Comparison of ENCODE assay signal across 14 cellular contexts in genomic region chr12:3683670-3684069, GRCh38.
DNase-seq lines count a peak whose midpoint lies in the region; ATAC-seq and TF ChIP-seq lines count a peak whose summit lies in the region.
"Had no signal": no experiment of that assay in that cellular context is flagged by ENCODE, and none has a peak within 500 bp of the region (broad histone marks: within the 10 kb centered on the region; RNA-seq: fewer than 3 reads in every experiment).

No MANE protein-coding gene starts in this region.

- no peak for ATAC-seq in activated naive CD4-positive, alpha-beta T cell treated with anti-CD3 and anti-CD28 coated beads, Interleukin-2, amount 50 U/mL, for 72 hours
- ATAC-seq in activated T-helper 17 cell treated with anti-CD3 and anti-CD28 coated beads, Interleukin-2, amount 50 U/mL, for 72 hours (replicated peaks), result no peak
- ATAC-seq in stimulated activated effector memory CD8-positive, alpha-beta T cell treated with anti-CD3 and anti-CD28 coated beads, Interleukin-12 subunit alpha, Interleukin-12 subunit beta, amount 100 ng/mL, for 72 hours, result peak; percentile 31
- no peak for ATAC-seq in HG03045 (IDR thresholded peaks at IDR 0.05; ENCODE audit: unreplicated experiment)

- H3K4me1 Mint-ChIP-seq in activated naive CD4-positive, alpha-beta T cell treated with anti-CD3 and anti-CD28 coated beads, Interleukin-2, amount 10 ng/mL, durations not matched to agents 7 days and 5 days, result peaks cover 11% of the 10 kb centered on the region
- H3K4me1 Mint-ChIP-seq in activated T-helper 17 cell treated with anti-CD3 and anti-CD28 coated beads, Interleukin-2, amount 50 U/mL, for 72 hours, result peaks cover under 1% of the 10 kb centered on the region
- H3K4me1 Mint-ChIP-seq in stimulated activated effector memory CD8-positive, alpha-beta T cell treated with anti-CD3 and anti-CD28 coated beads, Interleukin-12 subunit alpha, Interleukin-12 subunit beta, amount 100 ng/mL, for 72 hours, result peaks cover 39% of the 10 kb centered on the region

- DNase-seq in activated naive CD4-positive, alpha-beta T cell treated with anti-CD3 and anti-CD28 coated beads, Interleukin-2, amount 50 U/mL, for 72 hours (ENCODE audit: low spot score in 2 of 2), result no peak
- no peak for DNase-seq in activated naive CD4-positive, alpha-beta T cell treated with anti-CD3 and anti-CD28 coated beads, Interleukin-2, amount 10 ng/mL, durations not matched to agents 7 days and 5 days
- DNase-seq in fibroblast of the aortic adventitia (ENCODE audit: low read depth) (peak; percentile 45), cerebellum (ENCODE audit: low spot score) (no peak)
- DNase-seq in stimulated activated effector memory CD8-positive, alpha-beta T cell treated with anti-CD3 and anti-CD28 coated beads, Interleukin-12 subunit alpha, Interleukin-12 subunit beta, amount 100 ng/mL, for 72 hours (ENCODE audit: low spot score in 2 of 2), result peak in 1 of 2 donors; percentile 20
- DNase-seq in stimulated activated CD4-positive, alpha-beta T cell treated with anti-CD3 and anti-CD28 coated beads, Interleukin-15, amount 100 ng/mL, for 24 hours, result no peak
- DNase-seq: activated effector memory CD4-positive, alpha-beta T cell treated with Interleukin-2 at 50 U/mL for 16 hours; NCI-H1436; NCI-H82 had no signal

- H3K36me3 Mint-ChIP-seq in activated naive CD4-positive, alpha-beta T cell treated with anti-CD3 and anti-CD28 coated beads, Interleukin-2, amount 50 U/mL, for 72 hours, result peaks cover 0 to 5% of the 10 kb centered on the region in 2 donors
- peaks cover 17% of the 10 kb centered on the region for H3K36me3 Mint-ChIP-seq in activated naive CD4-positive, alpha-beta T cell treated with anti-CD3 and anti-CD28 coated beads, Interleukin-2, amount 10 ng/mL, durations not matched to agents 7 days and 5 days
- peaks cover 39% of the 10 kb centered on the region for H3K36me3 Mint-ChIP-seq in activated T-helper 17 cell treated with anti-CD3 and anti-CD28 coated beads, Interleukin-2, amount 50 U/mL, for 72 hours (ENCODE audit: low read depth)
- H3K36me3 Mint-ChIP-seq in stimulated activated effector memory CD8-positive, alpha-beta T cell treated with anti-CD3 and anti-CD28 coated beads, Interleukin-12 subunit alpha, Interleukin-12 subunit beta, amount 100 ng/mL, for 72 hours, result peaks cover 41% of the 10 kb centered on the region
- H3K36me3 Mint-ChIP-seq: brain had no signal

- no peak for TF ChIP-seq CTCF in fibroblast of the aortic adventitia (IDR thresholded peaks at IDR 0.05; ENCODE audit: insufficient read depth, low read length)

- H3K27me3 Mint-ChIP-seq in activated naive CD4-positive, alpha-beta T cell treated with anti-CD3 and anti-CD28 coated beads, Interleukin-2, amount 10 ng/mL, durations not matched to agents 7 days and 5 days, result no peaks in the 10 kb centered on the region
- H3K27me3 Mint-ChIP-seq in activated T-helper 17 cell treated with anti-CD3 and anti-CD28 coated beads, Interleukin-2, amount 50 U/mL, for 72 hours, result no peaks in the 10 kb centered on the region

- no peak overlapping the region for H3K4me3 Mint-ChIP-seq in activated naive CD4-positive, alpha-beta T cell treated with anti-CD3 and anti-CD28 coated beads, Interleukin-2, amount 10 ng/mL, durations not matched to agents 7 days and 5 days
- no peak overlapping the region for H3K4me3 Mint-ChIP-seq in activated T-helper 17 cell treated with anti-CD3 and anti-CD28 coated beads, Interleukin-2, amount 50 U/mL, for 72 hours
- H3K4me3 Mint-ChIP-seq in stimulated activated effector memory CD8-positive, alpha-beta T cell treated with anti-CD3 and anti-CD28 coated beads, Interleukin-12 subunit alpha, Interleukin-12 subunit beta, amount 100 ng/mL, for 72 hours, result no peak overlapping the region
- H3K4me3 Mint-ChIP-seq: brain, type B pancreatic cell had no signal

- H3K9me3 Mint-ChIP-seq in activated naive CD4-positive, alpha-beta T cell treated with anti-CD3 and anti-CD28 coated beads, Interleukin-2, amount 50 U/mL, for 72 hours, result no peaks in the 10 kb centered on the region
- H3K9me3 Mint-ChIP-seq in activated naive CD4-positive, alpha-beta T cell treated with anti-CD3 and anti-CD28 coated beads, Interleukin-2, amount 10 ng/mL, durations not matched to agents 7 days and 5 days, result no peaks in the 10 kb centered on the region
- no peaks in the 10 kb centered on the region for H3K9me3 Mint-ChIP-seq in activated T-helper 17 cell treated with anti-CD3 and anti-CD28 coated beads, Interleukin-2, amount 50 U/mL, for 72 hours
- H3K9me3 Mint-ChIP-seq in stimulated activated effector memory CD8-positive, alpha-beta T cell treated with anti-CD3 and anti-CD28 coated beads, Interleukin-12 subunit alpha, Interleukin-12 subunit beta, amount 100 ng/mL, for 72 hours, result no peaks in the 10 kb centered on the region

- no peak overlapping the region for H3K4me3 ChIP-seq in fibroblast of the aortic adventitia (ENCODE audit: low read depth, low read length)
- H3K4me3 ChIP-seq: lung had no signal

- H3K27ac Mint-ChIP-seq in activated naive CD4-positive, alpha-beta T cell treated with anti-CD3 and anti-CD28 coated beads, Interleukin-2, amount 50 U/mL, for 72 hours, result peak overlapping the region; percentile 2 to 11
- no peak overlapping the region for H3K27ac Mint-ChIP-seq in activated naive CD4-positive, alpha-beta T cell treated with anti-CD3 and anti-CD28 coated beads, Interleukin-2, amount 10 ng/mL, durations not matched to agents 7 days and 5 days
- H3K27ac Mint-ChIP-seq in activated T-helper 17 cell treated with anti-CD3 and anti-CD28 coated beads, Interleukin-2, amount 50 U/mL, for 72 hours, result peak overlapping the region; percentile 75
- peak overlapping the region; percentile 58 for H3K27ac Mint-ChIP-seq in stimulated activated effector memory CD8-positive, alpha-beta T cell treated with anti-CD3 and anti-CD28 coated beads, Interleukin-12 subunit alpha, Interleukin-12 subunit beta, amount 100 ng/mL, for 72 hours
- H3K27ac Mint-ChIP-seq: type B pancreatic cell had no signal

- CTCF ChIA-PET in activated naive CD4-positive, alpha-beta T cell treated with anti-CD3 and anti-CD28 coated beads, Interleukin-2, amount 10 ng/mL, durations not matched to agents 7 days and 5 days (lab: Charles Lee), result interaction anchor here (0.6 kb wide), 1 partner anchor 1876 kb away, joined by 3 read pairs; no protein-coding TSS in a partner anchor
